In genomic region chr11:62788991-62789390, GRCh38 we compare ENCODE assay signal across 10 cellular contexts. TPM values are rescaled to one million over a fixed set of nuclear protein-coding genes. Genes with fewer than 3 reads are reported as not detected.
DNase-seq lines count a peak whose midpoint lies in the region; ATAC-seq, FAIRE-seq and TF ChIP-seq lines count a peak whose summit lies in the region.
"Had no signal": no experiment of that assay in that cellular context is flagged by ENCODE, and none has a peak within 500 bp of the region (broad histone marks: within the 10 kb centered on the region; RNA-seq: fewer than 3 reads in every experiment).

No MANE protein-coding gene starts in this region.

- no peak for FAIRE-seq in RCC 7860 (lab: Jason Lieb, UNC)
- FAIRE-seq: endothelial cell of umbilical vein, islet of Langerhans had no signal

- H3K9me3 ChIP-seq in CD4-positive, alpha-beta T cell (ENCODE audit: control insufficient read depth, low read length): no peaks in the 10 kb centered on the region
- no peaks in the 10 kb centered on the region for H3K9me3 ChIP-seq in HCT116 (ENCODE audit: control insufficient read depth in 1 of 2, insufficient read depth in 1 of 2, low read depth in 1 of 2, low read length in 2 of 2)

- TF ChIP-seq POLR2A in HCT116 (IDR thresholded peaks at IDR 0.05; ENCODE audit: borderline replicate concordance, extremely low read depth, insufficient read depth, insufficient read length): no peak

- TF ChIP-seq RAD21 in HCT116 (IDR thresholded peaks at IDR 0.05; ENCODE audit: low read depth): no peak

- peaks cover 61% of the 10 kb centered on the region for H3K4me1 Mint-ChIP-seq in CD4-positive, alpha-beta T cell (ENCODE audit: low read depth)
- H3K4me1 Mint-ChIP-seq in activated T-helper 2 cell treated with anti-CD3 and anti-CD28 coated beads, Interferon-gamma antibody, Interleukin-2, Interleukin-4, amounts not matched to agents 10 μg/mL and 5 μg/mL and 100 μg/mL, durations not matched to agents 14 hours and 24 hours and 36 hours (ENCODE audit: low read depth): peaks cover 45% of the 10 kb centered on the region
- H3K4me1 Mint-ChIP-seq in naive thymus-derived CD8-positive, alpha-beta T cell: peaks cover 15 to 59% (median 52%) of the 10 kb centered on the region in 4 donors

- intact Hi-C loops in CD4-positive, alpha-beta T cell (cut with DNase I, micrococcal nuclease): loop anchor here (5.0 kb wide), 2 partner anchors 37 to 197 kb away; partner anchors contain the start of genes TUT1 (in 1 of the 2) and ZBTB3 (in 1 of the 2)
- intact Hi-C loops in HCT116 (cut with micrococcal nuclease): loop anchor here (1.0 to 5.0 kb wide), 3 partner anchors 51 to 117 kb away; partner anchors contain the start of genes LBHD1, SLC3A2 and UQCC3
- intact Hi-C loops in activated T-helper 2 cell treated with anti-CD3 and anti-CD28 coated beads, Interferon-gamma antibody, Interleukin-2, Interleukin-4, amounts not matched to agents 10 μg/mL and 5 μg/mL and 100 μg/mL, durations not matched to agents 14 hours and 24 hours and 36 hours (cut with micrococcal nuclease): no loop called here

- no peaks in the 10 kb centered on the region for H3K27me3 Mint-ChIP-seq in CD4-positive, alpha-beta T cell
- no peaks in the 10 kb centered on the region for H3K27me3 Mint-ChIP-seq in activated T-helper 2 cell treated with anti-CD3 and anti-CD28 coated beads, Interferon-gamma antibody, Interleukin-2, Interleukin-4, amounts not matched to agents 10 μg/mL and 5 μg/mL and 100 μg/mL, durations not matched to agents 14 hours and 24 hours and 36 hours (ENCODE audit: low read depth)
- no peaks in the 10 kb centered on the region for H3K27me3 Mint-ChIP-seq in naive thymus-derived CD8-positive, alpha-beta T cell

- RAD21 ChIA-PET in HCT116 (lab: Charles Lee; ENCODE audit: low non-redundant PET in 1 of 2, low total read pairs in 2 of 2, uncharacterized antibody in 2 of 2, unreplicated experiment in 2 of 2): no interaction called here

- H3K27ac ChIP-seq in CD4-positive, alpha-beta T cell (ENCODE audit: low read depth, low read length): no peak overlapping the region
- peak overlapping the region; percentile 96 for H3K27ac ChIP-seq in HCT116 (ENCODE audit: low read depth, low read length)
- no peak overlapping the region for H3K27ac ChIP-seq in substantia nigra (ENCODE audit: low read depth, low read length, poor library complexity, severe bottlenecking)

- H3K27me3 ChIP-seq in CD4-positive, alpha-beta T cell (ENCODE audit: control insufficient read depth, insufficient read depth, low read length): no peaks in the 10 kb centered on the region
- no peaks in the 10 kb centered on the region for H3K27me3 ChIP-seq in HCT116 (ENCODE audit: insufficient read depth, low read length)

- peak overlapping the region; percentile 98 for H3K27ac Mint-ChIP-seq in CD4-positive, alpha-beta T cell
- H3K27ac Mint-ChIP-seq in activated T-helper 2 cell treated with anti-CD3 and anti-CD28 coated beads, Interferon-gamma antibody, Interleukin-2, Interleukin-4, amounts not matched to agents 10 μg/mL and 5 μg/mL and 100 μg/mL, durations not matched to agents 14 hours and 24 hours and 36 hours: peak overlapping the region; percentile 69
- H3K27ac Mint-ChIP-seq in naive thymus-derived CD8-positive, alpha-beta T cell: peak overlapping the region; percentile 83 to 98 (median 94)

- peaks cover 66% of the 10 kb centered on the region for H3K36me3 Mint-ChIP-seq in CD4-positive, alpha-beta T cell (ENCODE audit: low read depth)
- H3K36me3 Mint-ChIP-seq in activated T-helper 2 cell treated with anti-CD3 and anti-CD28 coated beads, Interferon-gamma antibody, Interleukin-2, Interleukin-4, amounts not matched to agents 10 μg/mL and 5 μg/mL and 100 μg/mL, durations not matched to agents 14 hours and 24 hours and 36 hours (ENCODE audit: low read depth): peaks cover 51% of the 10 kb centered on the region
- H3K36me3 Mint-ChIP-seq in naive thymus-derived CD8-positive, alpha-beta T cell: peaks cover 0 to 37% (median under 1%) of the 10 kb centered on the region in 3 donors

- ATAC-seq in CD4-positive, alpha-beta T cell (ENCODE audit: poor library complexity): no peak
- no peak for ATAC-seq in HCT116
- no peak for ATAC-seq in naive thymus-derived CD8-positive, alpha-beta T cell

- H3K4me3 Mint-ChIP-seq in CD4-positive, alpha-beta T cell: peak overlapping the region; percentile 98
- H3K4me3 Mint-ChIP-seq in activated T-helper 2 cell treated with anti-CD3 and anti-CD28 coated beads, Interferon-gamma antibody, Interleukin-2, Interleukin-4, amounts not matched to agents 10 μg/mL and 5 μg/mL and 100 μg/mL, durations not matched to agents 14 hours and 24 hours and 36 hours (ENCODE audit: low read depth): peak overlapping the region; percentile 90
- peak overlapping the region; percentile 64 to 96 (median 92) for H3K4me3 Mint-ChIP-seq in naive thymus-derived CD8-positive, alpha-beta T cell

- H3K79me2 ChIP-seq in HCT116 (ENCODE audit: insufficient read depth, low read length): peaks cover 51% of the 10 kb centered on the region

- CTCF ChIA-PET in CD4-positive, alpha-beta T cell (lab: Charles Lee): interaction anchor here (1.9 to 3.5 kb wide), 2 partner anchors 62 to 92 kb away, joined by 8 to 44 read pairs; partner anchors contain the start of genes HNRNPUL2, SLC3A2 and TTC9C
- CTCF ChIA-PET in HCT116 (lab: Charles Lee): interaction anchor here (1.4 kb wide), 1 partner anchor 394 kb away, joined by 4 read pairs; no protein-coding TSS in a partner anchor

- H3K4me2 ChIP-seq in HCT116 (ENCODE audit: low read length): peak overlapping the region; percentile 91

- H3K9me3 Mint-ChIP-seq in CD4-positive, alpha-beta T cell: no peaks in the 10 kb centered on the region
- H3K9me3 Mint-ChIP-seq in activated T-helper 2 cell treated with anti-CD3 and anti-CD28 coated beads, Interferon-gamma antibody, Interleukin-2, Interleukin-4, amounts not matched to agents 10 μg/mL and 5 μg/mL and 100 μg/mL, durations not matched to agents 14 hours and 24 hours and 36 hours: no peaks in the 10 kb centered on the region
- H3K9me3 Mint-ChIP-seq in naive thymus-derived CD8-positive, alpha-beta T cell: no peaks in the 10 kb centered on the region

- POLR2A ChIA-PET in CD4-positive, alpha-beta T cell (lab: Charles Lee): interaction anchor here (0.9 to 8.8 kb wide), 10 partner anchors 12 to 92 kb away, joined by 3 to 273 read pairs (median 32); partner anchors contain the start of genes HNRNPUL2, POLR2G, SLC3A2 and TTC9C
- POLR2A ChIA-PET in HCT116 (lab: Charles Lee): interaction anchor here (6.1 kb wide), 1 partner anchor 51 kb away, joined by 82 read pairs; the partner anchor contains the start of gene WDR74
- POLR2A ChIA-PET in naive thymus-derived CD8-positive, alpha-beta T cell (lab: Charles Lee): interaction anchor here (0.5 to 12.0 kb wide), 14 partner anchors 13 to 231 kb away, joined by 3 to 314 read pairs (median 16); partner anchors contain the start of genes BSCL2, GNG3, NXF1 and POLR2G

- peak overlapping the region; percentile 19 to 80; a peak in 2 of 4 replicates for H3K4me3 ChIP-seq in HCT116 (replicated peaks in 1 of 2; ENCODE audit: low read depth in 1 of 2, low read length in 2 of 2)

- no peak for TF ChIP-seq CTCF in CD4-positive, alpha-beta T cell (IDR thresholded peaks at IDR 0.05)
- TF ChIP-seq CTCF in HCT116 (IDR thresholded peaks at IDR 0.05 in 2 of 3, conservative IDR thresholded peaks at IDR 0.05 in 1 of 3; ENCODE audit: borderline replicate concordance in 1 of 3, insufficient read depth in 1 of 3, low read depth in 2 of 3, low read length in 2 of 3): peak in 2 of 3 experiments; percentile 15 to 38; a peak in 2 of 6 replicates

- no peak overlapping the region for H2AFZ ChIP-seq in HCT116 (ENCODE audit: low read depth, low read length, poor library complexity, severe bottlenecking)

- no peak for DNase-seq in CD4-positive, alpha-beta T cell
- DNase-seq in HCT116 (ENCODE audit: low read depth, low spot score): no peak
- DNase-seq in activated T-helper 2 cell treated with anti-CD3 and anti-CD28 coated beads, Interferon-gamma antibody, Interleukin-2, Interleukin-4, amounts not matched to agents 10 μg/mL and 5 μg/mL and 100 μg/mL, durations not matched to agents 14 hours and 24 hours and 36 hours (ENCODE audit: low spot score): no peak
- DNase-seq in naive thymus-derived CD8-positive, alpha-beta T cell: no peak
- no peak for DNase-seq in RCC 7860 (ENCODE audit: low spot score)
- DNase-seq in NAMALWA (ENCODE audit: low spot score): no peak
- DNase-seq in inferior parietal cortex (ENCODE audit: extremely low spot score): no peak
- DNase-seq in substantia nigra (lab: John Stamatoyannopoulos, UW): no peak

- H3K9ac ChIP-seq in HCT116 (ENCODE audit: low read length): peak overlapping the region; percentile 86

- BruUV-seq in HCT116 (replicated peaks; lab: Mats Ljungman, UMichigan): no TSS peak

- H3K36me3 ChIP-seq in HCT116 (ENCODE audit: control insufficient read depth in 1 of 2, insufficient read depth in 2 of 2, low read length in 2 of 2): peaks cover 11 to 34% of the 10 kb centered on the region in 2 experiments; a peak in 2 of 4 replicates

- no peaks in the 10 kb centered on the region for H3K9me2 ChIP-seq in HCT116 (ENCODE audit: insufficient read depth)

- H4K20me1 ChIP-seq in HCT116 (ENCODE audit: insufficient read depth): no peaks in the 10 kb centered on the region

- peaks cover 26 to 47% of the 10 kb centered on the region in 2 experiments; a peak in 3 of 4 replicates for H3K4me1 ChIP-seq in HCT116 (ENCODE audit: control insufficient read depth in 1 of 2, insufficient read depth in 2 of 2, low read length in 2 of 2)

RNA-seq across cellular contexts. Expression of gene TMEM179B, which starts 1.8 kb away (rescaled TPM):
- 10 to 100 TPM; 34.7 to 37.4 TPM for total RNA-seq in CD4-positive, alpha-beta T cell
- 51.6 TPM for total RNA-seq in HCT116 (2021; ENCODE audit: unreplicated experiment)
- 74.2 and 78.3 TPM in 2 replicates for polyA plus RNA-seq in HCT116 (2012)
- 34.6 and 35.9 TPM in 2 replicates for total RNA-seq in activated T-helper 2 cell treated with anti-CD3 and anti-CD28 coated beads, Interferon-gamma antibody, Interleukin-2, Interleukin-4, amounts not matched to agents 10 μg/mL and 5 μg/mL and 100 μg/mL, durations not matched to agents 14 hours and 24 hours and 36 hours
- 10 to 100 TPM; 66.2 to 71.5 TPM for total RNA-seq in naive thymus-derived CD8-positive, alpha-beta T cell
- 100 to 1,000 TPM; 109 to 126 (median 122) TPM for polyA plus RNA-seq in naive thymus-derived CD8-positive, alpha-beta T cell

RNA-seq across cellular contexts. Expression of gene TMEM223, which starts 2.8 kb away (rescaled TPM):
- 1 to 10 TPM; 6.2 to 8.7 TPM for total RNA-seq in CD4-positive, alpha-beta T cell
- 18.4 TPM for total RNA-seq in HCT116 (2021; ENCODE audit: unreplicated experiment)
- 11.3 and 14.4 TPM in 2 replicates for polyA plus RNA-seq in HCT116 (2012)
- total RNA-seq in activated T-helper 2 cell treated with anti-CD3 and anti-CD28 coated beads, Interferon-gamma antibody, Interleukin-2, Interleukin-4, amounts not matched to agents 10 μg/mL and 5 μg/mL and 100 μg/mL, durations not matched to agents 14 hours and 24 hours and 36 hours: 13.4 and 14.0 TPM in 2 replicates
- total RNA-seq in naive thymus-derived CD8-positive, alpha-beta T cell: 10 to 100 TPM; 15.0 to 16.5 TPM
- 10 to 100 TPM; 39.1 to 57.8 (median 45.5) TPM for polyA plus RNA-seq in naive thymus-derived CD8-positive, alpha-beta T cell

RNA-seq across cellular contexts. Expression of gene NXF1, which starts 16.2 kb away (rescaled TPM):
- 100 to 1,000 TPM; 343 to 358 TPM for total RNA-seq in CD4-positive, alpha-beta T cell
- 55.5 TPM for total RNA-seq in HCT116 (2021; ENCODE audit: unreplicated experiment)
- 49.2 and 53.3 TPM in 2 replicates for polyA plus RNA-seq in HCT116 (2012)
- 134 and 139 TPM in 2 replicates for total RNA-seq in activated T-helper 2 cell treated with anti-CD3 and anti-CD28 coated beads, Interferon-gamma antibody, Interleukin-2, Interleukin-4, amounts not matched to agents 10 μg/mL and 5 μg/mL and 100 μg/mL, durations not matched to agents 14 hours and 24 hours and 36 hours
- total RNA-seq in naive thymus-derived CD8-positive, alpha-beta T cell: 100 to 1,000 TPM; 185 to 191 TPM
- 10 to 100 TPM; 38.4 to 82.9 (median 62.8) TPM for polyA plus RNA-seq in naive thymus-derived CD8-positive, alpha-beta T cell

RNA-seq across cellular contexts. Expression of gene TAF6L, which starts 17.8 kb away (rescaled TPM):
- total RNA-seq in CD4-positive, alpha-beta T cell: 10 to 100 TPM; 11.5 to 11.8 TPM
- total RNA-seq in HCT116 (2021; ENCODE audit: unreplicated experiment): 24.2 TPM
- 18.9 and 25.1 TPM in 2 replicates for polyA plus RNA-seq in HCT116 (2012)
- 17.6 and 21.0 TPM in 2 replicates for total RNA-seq in activated T-helper 2 cell treated with anti-CD3 and anti-CD28 coated beads, Interferon-gamma antibody, Interleukin-2, Interleukin-4, amounts not matched to agents 10 μg/mL and 5 μg/mL and 100 μg/mL, durations not matched to agents 14 hours and 24 hours and 36 hours
- total RNA-seq in naive thymus-derived CD8-positive, alpha-beta T cell: 10 to 100 TPM; 28.6 to 34.9 TPM
- polyA plus RNA-seq in naive thymus-derived CD8-positive, alpha-beta T cell: 10 to 100 TPM in 1 of 3 donors, 1 to 10 TPM in 2; 8.7 to 10.8 (median 8.9) TPM

RNA-seq across cellular contexts. Expression of gene POLR2G, which starts 27.6 kb away (rescaled TPM):
- total RNA-seq in CD4-positive, alpha-beta T cell: 10 to 100 TPM; 45.3 to 47.9 TPM
- 109 TPM for total RNA-seq in HCT116 (2021; ENCODE audit: unreplicated experiment)
- 177 and 185 TPM in 2 replicates for polyA plus RNA-seq in HCT116 (2012)
- total RNA-seq in activated T-helper 2 cell treated with anti-CD3 and anti-CD28 coated beads, Interferon-gamma antibody, Interleukin-2, Interleukin-4, amounts not matched to agents 10 μg/mL and 5 μg/mL and 100 μg/mL, durations not matched to agents 14 hours and 24 hours and 36 hours: 122 and 128 TPM in 2 replicates
- 10 to 100 TPM; 87.8 to 94.0 TPM for total RNA-seq in naive thymus-derived CD8-positive, alpha-beta T cell
- 100 to 1,000 TPM; 255 to 266 (median 259) TPM for polyA plus RNA-seq in naive thymus-derived CD8-positive, alpha-beta T cell
